Comparison of ENCODE assay signal across 12 cellular contexts in the genomic region with DNA sequence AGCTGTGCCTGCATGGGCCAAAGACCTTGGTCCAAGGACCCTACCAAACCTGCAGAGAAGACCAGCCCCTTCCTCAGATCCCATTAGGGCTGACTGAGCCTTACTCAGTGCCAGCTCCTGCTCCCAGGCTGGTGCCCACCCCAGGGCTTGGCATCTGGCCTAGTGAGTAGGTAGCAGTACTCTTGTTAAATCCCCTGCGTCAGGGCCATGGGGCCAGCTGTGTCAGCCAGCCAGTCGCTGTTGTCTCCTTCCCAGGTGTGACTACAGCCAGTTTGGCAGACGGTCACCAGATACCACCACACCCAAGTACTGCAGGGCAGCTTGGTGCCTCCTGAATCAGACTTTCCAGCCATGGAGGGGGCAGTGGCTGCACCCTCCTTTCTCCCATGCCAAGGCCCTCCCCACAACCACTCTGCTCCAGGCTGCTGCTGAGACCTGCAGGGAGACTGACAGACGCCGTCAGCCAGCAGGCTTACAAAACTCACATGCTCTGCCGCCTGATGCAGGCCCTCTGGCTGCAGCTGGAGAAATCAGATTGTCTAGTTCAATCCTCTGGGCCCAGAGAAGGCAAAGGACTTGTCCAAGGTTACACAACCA. TPM values are rescaled to one million over a fixed set of nuclear protein-coding genes. Genes with fewer than 3 reads are reported as not detected.
DNase-seq lines count a peak whose midpoint lies in the region; ATAC-seq and TF ChIP-seq lines count a peak whose summit lies in the region.
"Had no signal": no experiment of that assay in that cellular context is flagged by ENCODE, and none has a peak within 500 bp of the region (broad histone marks: within the 10 kb centered on the region; RNA-seq: fewer than 3 reads in every experiment).

No MANE protein-coding gene starts in this region.

- ATAC-seq in lung (ENCODE audit: insufficient read depth, low FRiP score) (no peak), HG02870 (IDR thresholded peaks at IDR 0.05; ENCODE audit: unreplicated experiment) (no peak), HG02884 (IDR thresholded peaks at IDR 0.05; ENCODE audit: unreplicated experiment) (no peak)

- H3K36me3 ChIP-seq in MG63 (no peaks in the 10 kb centered on the region), lung (ENCODE audit: control insufficient read depth in 2 of 2, insufficient read depth in 2 of 2, low read length in 2 of 2) (peaks cover 0 to 8% of the 10 kb centered on the region in 2 donors), urinary bladder (ENCODE audit: insufficient read depth) (no peaks in the 10 kb centered on the region)

- H3K4me3 ChIP-seq in MG63 (no peak overlapping the region), lung (no peak overlapping the region), urinary bladder (ENCODE audit: low read depth, low read length) (no peak overlapping the region)

- H3K4me1 Mint-ChIP-seq in chondrocyte (ENCODE audit: low read depth): peaks cover 65% of the 10 kb centered on the region

- TF ChIP-seq CTCF in chondrocyte (IDR thresholded peaks at IDR 0.05) (peak; percentile 38), lung (IDR thresholded peaks at IDR 0.05; ENCODE audit: control extremely low read depth, extremely low read depth) (no peak)

- DNase-seq in MG63 (peak; percentile 53), chondrocyte (ENCODE audit: low spot score) (no peak), lung (ENCODE audit: low spot score) (no peak), NCI-H1105 treated with DMSO at 0.1 percent for 48 hours (lab: John Stamatoyannopoulos, UW) (no peak)
- DNase-seq: activated naive CD4-positive, alpha-beta T cell treated with anti-CD3 and anti-CD28 coated beads for 36 hours; EL; KBM-7; NCI-H748 treated with DMSO at 0.1 percent for 48 hours had no signal

- H3K27me3 ChIP-seq in MG63: no peaks in the 10 kb centered on the region
- H3K27me3 ChIP-seq in lung (ENCODE audit: control insufficient read depth, insufficient read depth): no peaks in the 10 kb centered on the region

- no peaks in the 10 kb centered on the region for H3K9me3 ChIP-seq in MG63
- H3K9me3 ChIP-seq in lung (ENCODE audit: control insufficient read depth in 2 of 2, insufficient read depth in 1 of 2, low read length in 1 of 2): no peaks in the 10 kb centered on the region

- H3K27ac Mint-ChIP-seq in chondrocyte (ENCODE audit: unreplicated experiment): peak overlapping the region; percentile 92
- H3K27ac Mint-ChIP-seq: activated naive CD4-positive, alpha-beta T cell treated with anti-CD3 and anti-CD28 coated beads for 36 hours had no signal

- WGBS in lung, 2 donors: 62 to 82% methylated on average over 6 of the region's 6 CpGs
- 54% methylated on average over 6 of the region's 6 CpGs for WGBS in urinary bladder

- H3K27me3 Mint-ChIP-seq in chondrocyte (ENCODE audit: low read depth): no peaks in the 10 kb centered on the region

- no peaks in the 10 kb centered on the region for H3K9me3 Mint-ChIP-seq in chondrocyte (ENCODE audit: low read depth)
- H3K9me3 Mint-ChIP-seq: activated naive CD4-positive, alpha-beta T cell treated with anti-CD3 and anti-CD28 coated beads for 36 hours had no signal

- H3K27ac ChIP-seq in lung (ENCODE audit: low read depth in 1 of 2, low read length in 1 of 2) (peak overlapping the region; percentile 17 to 90), urinary bladder (ENCODE audit: low read depth) (peak overlapping the region; percentile 44)

- peaks cover 7% of the 10 kb centered on the region for H3K36me3 Mint-ChIP-seq in chondrocyte (ENCODE audit: low read depth)

- peak overlapping the region; percentile 85 for H3K4me3 Mint-ChIP-seq in chondrocyte (ENCODE audit: unreplicated experiment)
- H3K4me3 Mint-ChIP-seq: activated naive CD4-positive, alpha-beta T cell treated with anti-CD3 and anti-CD28 coated beads for 36 hours had no signal

- H3K4me1 ChIP-seq in lung (ENCODE audit: control insufficient read depth in 2 of 2, insufficient read depth in 2 of 2, low read length in 2 of 2) (peaks cover 0 to 14% of the 10 kb centered on the region in 2 donors), urinary bladder (ENCODE audit: insufficient read depth) (no peaks in the 10 kb centered on the region)

RNA-seq across cellular contexts. Expression of gene TENT5B, which starts 3.0 kb away (rescaled TPM):
- 0.86 and 2.4 TPM in 2 replicates for total RNA-seq in MG63 (2014; rRNA removed; shearing (Covaris generic); ENCODE audit: low replicate concordance)
- total RNA-seq in chondrocyte: 15.2 to 39.1 TPM (median 38.1 TPM) in 3 replicates
- 10 to 100 TPM; 22.2 to 43.1 TPM for total RNA-seq in lung
- polyA plus RNA-seq in lung: 10 to 100 TPM; 13.5 to 17.8 TPM
- 5.8 TPM for total RNA-seq in urinary bladder
- polyA plus RNA-seq in urinary bladder: 102 TPM
- total RNA-seq: activated naive CD4-positive, alpha-beta T cell treated with anti-CD3 and anti-CD28 coated beads for 36 hours had no signal

RNA-seq across cellular contexts. Expression of gene TRNP1, which starts 16.2 kb away (rescaled TPM):
- 4.7 and 8.8 TPM in 2 replicates for total RNA-seq in MG63 (2014; rRNA removed; shearing (Covaris generic); ENCODE audit: low replicate concordance)
- total RNA-seq in chondrocyte (56.5 to 76.5 TPM (median 72.1 TPM) in 3 replicates), lung (10 to 100 TPM in 1 of 2 donors, 1 to 10 TPM in 1; 2.0 to 23.1 TPM), urinary bladder (7.1 TPM)
- polyA plus RNA-seq in lung (10 to 100 TPM in 1 of 2 donors, 1 to 10 TPM in 1; 8.3 to 21.8 TPM), urinary bladder (31.4 TPM)

RNA-seq across cellular contexts. Expression of gene KDF1, which starts 49.4 kb away (rescaled TPM):
- total RNA-seq in MG63 (2014; rRNA removed; shearing (Covaris generic); ENCODE audit: low replicate concordance): not detected in 2 replicates
- total RNA-seq in chondrocyte: not detected in 3 replicates
- 1 to 10 TPM; 6.6 to 9.3 TPM for total RNA-seq in lung
- polyA plus RNA-seq in lung: 10 to 100 TPM in 1 of 2 donors, 1 to 10 TPM in 1; 8.3 to 12.5 TPM
- 2.3 TPM for total RNA-seq in urinary bladder
- 2.0 TPM for polyA plus RNA-seq in urinary bladder
- total RNA-seq: endothelial cell of umbilical vein had no signal
- polyA plus RNA-seq: endothelial cell of umbilical vein had no signal
